Comparison of ENCODE assay signal across 8 cellular contexts in the genomic region with DNA sequence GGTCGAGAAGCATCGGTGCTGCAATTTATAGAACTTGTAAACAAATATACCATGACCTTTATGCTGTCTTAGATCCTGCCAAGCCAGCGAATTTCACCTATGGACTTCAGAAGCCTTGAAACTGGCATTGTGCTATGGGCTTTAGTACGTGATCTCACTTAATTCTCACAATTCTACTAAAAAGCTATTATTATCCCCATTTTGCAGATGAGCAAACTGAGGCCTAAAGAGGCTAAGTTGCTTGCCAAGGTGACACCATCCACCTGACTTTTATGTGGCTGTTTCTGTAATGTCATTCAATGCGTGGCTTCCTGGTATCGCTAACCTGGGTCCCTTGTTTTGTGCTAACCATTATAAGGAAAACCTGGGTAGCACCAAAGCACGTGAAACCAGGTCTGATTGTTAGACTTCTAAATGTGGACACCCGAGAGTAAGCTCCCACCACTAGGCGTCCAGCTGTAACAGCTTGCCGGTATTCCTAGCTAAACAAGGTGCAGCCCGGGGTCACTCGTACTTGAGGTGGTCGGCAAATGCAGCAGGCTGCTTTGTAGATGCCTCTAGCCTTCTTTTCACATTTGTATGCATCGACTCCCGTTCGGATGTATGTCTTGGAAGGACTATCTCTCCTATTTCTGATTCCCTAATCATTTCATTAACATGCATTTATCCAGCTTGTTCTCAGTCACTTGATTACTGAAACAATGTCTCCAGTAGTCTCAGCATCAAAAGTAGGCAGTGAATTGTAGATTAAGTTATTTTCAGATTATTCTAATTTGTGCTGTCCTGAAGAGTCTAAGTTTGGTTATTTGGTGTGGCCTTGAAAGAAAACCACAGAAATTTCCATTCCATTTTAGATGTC. TPM values are rescaled to one million over a fixed set of nuclear protein-coding genes. Genes with fewer than 3 reads are reported as not detected.
A peak's percentile ranks its signal among the peaks of the same experiment; 100 is the strongest.
DNase-seq lines count a peak whose midpoint lies in the region; ATAC-seq and TF ChIP-seq lines count a peak whose summit lies in the region.

No MANE protein-coding gene starts in this region.

- peaks cover 42% of the 10 kb centered on the region for H3K4me1 Mint-ChIP-seq in activated CD4-positive, alpha-beta T cell treated with anti-CD3 and anti-CD28 coated beads for 36 hours
- H3K4me1 Mint-ChIP-seq in endodermal cell: peaks cover 19% of the 10 kb centered on the region
- peaks cover 48 to 50% of the 10 kb centered on the region in 2 donors for H3K4me1 Mint-ChIP-seq in natural killer cell

- no peak for ATAC-seq in activated CD4-positive, alpha-beta T cell treated with anti-CD3 and anti-CD28 coated beads for 36 hours
- ATAC-seq in natural killer cell (no peak), GM19324 (IDR thresholded peaks at IDR 0.05; ENCODE audit: low FRiP score, unreplicated experiment) (no peak)

- no peaks in the 10 kb centered on the region for H3K9me3 Mint-ChIP-seq in activated CD4-positive, alpha-beta T cell treated with anti-CD3 and anti-CD28 coated beads for 36 hours (ENCODE audit: low read depth)
- H3K9me3 Mint-ChIP-seq in endodermal cell (no peaks in the 10 kb centered on the region), natural killer cell (no peaks in the 10 kb centered on the region)

- no peaks in the 10 kb centered on the region for H3K36me3 ChIP-seq in endodermal cell (ENCODE audit: control insufficient read depth, insufficient read depth, low read length)

- peak overlapping the region; percentile 91 for H3K4me3 Mint-ChIP-seq in activated CD4-positive, alpha-beta T cell treated with anti-CD3 and anti-CD28 coated beads for 36 hours
- H3K4me3 Mint-ChIP-seq in endodermal cell (peak overlapping the region; percentile 70), natural killer cell (peak overlapping the region; percentile 81)

- CTCF ChIA-PET in activated CD4-positive, alpha-beta T cell treated with anti-CD3 and anti-CD28 coated beads for 36 hours (lab: Charles Lee): interaction anchor here (0.8 to 2.1 kb wide), 8 partner anchors 13 to 91 kb away, joined by 3 to 12 read pairs (median 4); no protein-coding TSS in a partner anchor

- peak overlapping the region; percentile 88 for H3K4me3 ChIP-seq in endodermal cell (ENCODE audit: low read length)

- no peak overlapping the region for H3K27ac ChIP-seq in endodermal cell (ENCODE audit: low read depth, low read length)

- H3K9me3 ChIP-seq in endodermal cell (ENCODE audit: control insufficient read depth, low read length): no peaks in the 10 kb centered on the region

- H3K9ac ChIP-seq in endodermal cell (ENCODE audit: extremely low read depth, low read length, poor library complexity, severe bottlenecking): peak overlapping the region; percentile 79

- peaks cover 9% of the 10 kb centered on the region for H3K4me1 ChIP-seq in endodermal cell (ENCODE audit: control insufficient read depth, insufficient read depth, low read length)

- POLR2A ChIA-PET in activated CD4-positive, alpha-beta T cell treated with anti-CD3 and anti-CD28 coated beads for 36 hours (lab: Charles Lee): interaction anchor here (0.7 to 2.3 kb wide), 3 partner anchors 26 to 102 kb away, joined by 3 to 10 read pairs (median 4); no protein-coding TSS in a partner anchor

- no peaks in the 10 kb centered on the region for H3K27me3 ChIP-seq in endodermal cell (ENCODE audit: control insufficient read depth, insufficient read depth, low read length, poor library complexity, severe bottlenecking)

- H3K36me3 Mint-ChIP-seq in activated CD4-positive, alpha-beta T cell treated with anti-CD3 and anti-CD28 coated beads for 36 hours (ENCODE audit: low read depth): peaks cover 3% of the 10 kb centered on the region
- H3K36me3 Mint-ChIP-seq in endodermal cell (ENCODE audit: low read depth) (no peaks in the 10 kb centered on the region), natural killer cell (no peaks in the 10 kb centered on the region)

- in situ Hi-C loops in SK-MEL-5 (cut with HindIII; ENCODE audit: low pct_unique_long_range_greater_than_20kb, low sequenced_read_pairs): no loop called here

- peaks cover 1% of the 10 kb centered on the region for H3K27me3 Mint-ChIP-seq in activated CD4-positive, alpha-beta T cell treated with anti-CD3 and anti-CD28 coated beads for 36 hours
- H3K27me3 Mint-ChIP-seq in endodermal cell (ENCODE audit: insufficient read depth) (peaks cover 27% of the 10 kb centered on the region), natural killer cell (ENCODE audit: low read depth in 2 of 2) (no peaks in the 10 kb centered on the region)

- TF ChIP-seq CTCF in endodermal cell (conservative IDR thresholded peaks at IDR 0.05) (peak; percentile 57), natural killer cell (IDR thresholded peaks at IDR 0.05) (no peak)

- H3K27ac Mint-ChIP-seq in activated CD4-positive, alpha-beta T cell treated with anti-CD3 and anti-CD28 coated beads for 36 hours: peak overlapping the region; percentile 93
- H3K27ac Mint-ChIP-seq in endodermal cell (peak overlapping the region; percentile 48), natural killer cell (peak overlapping the region; percentile 64 to 77)

- WGBS in endodermal cell (ENCODE audit: insufficient coverage in 1 of 2, insufficient read length in 1 of 2), 2 experiments: 66 to 72% methylated on average over 15 to 16 of the region's 16 CpGs

- peak; percentile 40 for DNase-seq in activated CD4-positive, alpha-beta T cell treated with anti-CD3 and anti-CD28 coated beads for 36 hours
- no peak for DNase-seq in activated CD4-positive, alpha-beta T cell treated with anti-CD3 and anti-CD28 coated beads, Interleukin-2, amount 50 U/mL, for 4 hours
- DNase-seq in SK-MEL-5 (ENCODE audit: low read depth, low spot score): peak; percentile 27
- peak; percentile 70 for DNase-seq in endodermal cell
- DNase-seq in natural killer cell: no peak
- no peak for DNase-seq in NCI-H2227 (lab: John Stamatoyannopoulos, UW; ENCODE audit: unreplicated experiment)
- DNase-seq in NAMALWA (ENCODE audit: low spot score): no peak

- intact Hi-C loops in activated CD4-positive, alpha-beta T cell treated with anti-CD3 and anti-CD28 coated beads for 36 hours (cut with DNase I, micrococcal nuclease): loop anchor here (1.0 to 5.0 kb wide), 7 partner anchors 42 to 669 kb away; partner anchors contain the start of gene SYTL3 (in 1 of the 2)
- intact Hi-C loops in natural killer cell (cut with micrococcal nuclease): no loop called here

RNA-seq across cellular contexts. Expression of gene SYNJ2, which starts 1.1 kb away (rescaled TPM):
- 10 to 100 TPM; 28.6 to 30.1 TPM for total RNA-seq in activated CD4-positive, alpha-beta T cell treated with anti-CD3 and anti-CD28 coated beads for 36 hours
- 3.9 TPM in 2 replicates for total RNA-seq in SK-MEL-5 (2014; rRNA removed; shearing (Covaris generic))
- polyA plus RNA-seq in SK-MEL-5 (2015; cell fraction: cytosol; rRNA removed): 6.8 and 7.1 TPM in 2 replicates
- polyA plus RNA-seq in SK-MEL-5 (2015; cell fraction: nucleus; rRNA removed): 7.3 and 7.4 TPM in 2 replicates
- total RNA-seq in endodermal cell: 10 to 100 TPM; 21.2 to 32.8 TPM
- polyA plus RNA-seq in endodermal cell (2013, experiment 1 of 2): 4.3 TPM
- polyA plus RNA-seq in endodermal cell (2013, experiment 2 of 2): 4.7 TPM
- total RNA-seq in natural killer cell: 10 to 100 TPM; 24.4 to 47.0 (median 28.0) TPM

Comparison
In these comparisons a context has a peak if more than half of its experiments do, and no peak if none do; other contexts are left out.
1. DNase-seq: peak in activated CD4-positive, alpha-beta T cell treated with anti-CD3 and anti-CD28 coated beads for 36 hours (single experiment), SK-MEL-5 (single experiment) and endodermal cell (single experiment); none in activated CD4-positive, alpha-beta T cell treated with anti-CD3 and anti-CD28 coated beads, Interleukin-2, amount 50 U/mL, for 4 hours (0 of 2), natural killer cell (single experiment), NCI-H2227 (single experiment) and NAMALWA (single experiment).
2. Peak in every context shown above with its lines, with median percentiles within 50 percentile points of each other: H3K27ac Mint-ChIP-seq and H3K4me3 Mint-ChIP-seq.